ENCODE assay signal across 23 cellular contexts in the genomic region with DNA sequence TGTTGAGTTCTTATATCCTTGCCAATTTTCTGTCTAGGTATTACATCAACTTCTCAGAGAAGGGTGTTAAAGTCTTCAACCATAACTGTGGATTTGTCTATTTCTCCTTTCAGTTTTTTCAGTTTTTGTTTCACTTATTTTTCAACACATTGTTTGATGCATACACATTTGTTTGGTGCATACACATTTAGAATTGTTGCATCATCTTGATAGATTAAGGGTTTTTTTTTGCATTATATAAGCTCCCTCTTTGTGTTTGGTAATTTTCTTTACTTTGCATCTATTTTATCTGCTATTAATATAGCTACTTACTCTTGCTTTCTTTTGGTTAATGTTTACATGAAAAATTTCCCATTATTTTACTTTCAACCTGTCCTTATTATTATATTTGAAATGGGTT. TPM values are rescaled to one million over a fixed set of nuclear protein-coding genes. Genes with fewer than 3 reads are reported as not detected.
"Had no signal": no experiment of that assay in that cellular context is flagged by ENCODE, and none has a peak within 500 bp of the region (broad histone marks: within the 10 kb centered on the region; RNA-seq: fewer than 3 reads in every experiment).

No MANE protein-coding gene starts in this region.

- H3K4me1 ChIP-seq: pancreas, prostate gland, stomach, thyroid gland, transverse colon, vagina had no signal

- H3K27me3 ChIP-seq: hepatocyte, pancreas, stomach, testis, thyroid gland, transverse colon, upper lobe of left lung, vagina had no signal

- H3K9me3 ChIP-seq: mucosa of descending colon, pancreas, prostate gland, testis, thyroid gland, transverse colon, upper lobe of left lung, vagina had no signal

- H3K4me3 ChIP-seq: hepatocyte, left ventricle myocardium inferior, mucosa of descending colon, pancreas, prostate gland, smooth muscle cell, stomach, testis, thyroid gland, transverse colon, upper lobe of left lung, vagina had no signal

- H3K4me2 ChIP-seq: hepatocyte, smooth muscle cell had no signal

- FAIRE-seq: pancreas had no signal

- H3K36me3 ChIP-seq: left ventricle myocardium inferior, pancreas, prostate gland, stomach, thyroid gland, transverse colon, upper lobe of left lung, vagina had no signal

- DNase-seq: islet precursor cell; left ventricle myocardium inferior; midbrain; mucosa of descending colon; naive thymus-derived CD4-positive, alpha-beta T cell; pancreas; posterior cingulate gyrus; retina; right cardiac atrium; stimulated activated CD4-positive, alpha-beta T cell treated with anti-CD3 and anti-CD28 coated beads, Interleukin-1b, Interleukin-23, amount 100 ng/mL, for 48 hours; stimulated activated CD4-positive, alpha-beta T cell treated with anti-CD3 and anti-CD28 coated beads, Interleukin-4, amount 100 ng/mL, for 1 hour; stimulated activated naive B cell treated with anti-CD40 and anti-IgM and Interleukin-4, amounts not matched to agents 10 μg/mL and 1 μg/mL and 100 μg/mL, for 72 hours; stimulated activated naive CD8-positive, alpha-beta T cell treated with anti-CD3 and anti-CD28 coated beads, Interleukin-15, Interleukin-2, amounts not matched to agents 100 U/mL and 50 U/mL, for 24 hours; stomach; testis; thyroid gland; transverse colon; upper lobe of left lung had no signal

- ATAC-seq: mucosa of descending colon; naive thymus-derived CD4-positive, alpha-beta T cell; natural killer cell treated with Interleukin-12 subunit alpha and Interleukin-12 subunit beta and Interleukin-15 and Interleukin-18, amount 100 ng/mL, for 72 hours; pancreas; right cardiac atrium; stimulated activated naive B cell treated with anti-CD40 and anti-IgM and Interleukin-4, amounts not matched to agents 10 μg/mL and 1 μg/mL and 100 μg/mL, for 72 hours; stimulated activated naive CD8-positive, alpha-beta T cell treated with anti-CD3 and anti-CD28 coated beads, Interleukin-15, Interleukin-2, amounts not matched to agents 100 U/mL and 50 U/mL, for 24 hours had no signal

- H3K27ac ChIP-seq: hepatocyte, left ventricle myocardium inferior, pancreas, prostate gland, stomach, testis, thyroid gland, transverse colon, upper lobe of left lung, vagina had no signal

- H2AFZ ChIP-seq: hepatocyte had no signal

RNA-seq across cellular contexts. Expression of a gene that starts 37.0 kb away (rescaled TPM):
- polyA plus RNA-seq: naive thymus-derived CD4-positive, alpha-beta T cell had no signal
